ENCODE assay signal across 10 cellular contexts in genomic region chr1:206895837-206896242, GRCh38. TPM values are rescaled to one million over a fixed set of nuclear protein-coding genes. Genes with fewer than 3 reads are reported as not detected.
DNase-seq lines count a peak whose midpoint lies in the region; ATAC-seq and TF ChIP-seq lines count a peak whose summit lies in the region.
"Had no signal": no experiment of that assay in that cellular context is flagged by ENCODE, and none has a peak within 500 bp of the region (broad histone marks: within the 10 kb centered on the region; RNA-seq: fewer than 3 reads in every experiment).

No MANE protein-coding gene starts in this region.

- H3K9me3 Mint-ChIP-seq in glutamatergic neuron (ENCODE audit: unreplicated experiment) = peaks cover 2% of the 10 kb centered on the region
- no peaks in the 10 kb centered on the region for H3K9me3 Mint-ChIP-seq in activated T-helper 17 cell treated with anti-CD3 and anti-CD28 coated beads, Interleukin-2, amount 50 U/mL, for 72 hours

- H3K27ac ChIP-seq in 22Rv1 = peak overlapping the region; percentile 67
- H3K27ac ChIP-seq: esophagus muscularis mucosa had no signal

- no peak for ATAC-seq in activated T-helper 17 cell treated with anti-CD3 and anti-CD28 coated beads, Interleukin-2, amount 50 U/mL, for 72 hours (replicated peaks)
- ATAC-seq in HG03457 (IDR thresholded peaks at IDR 0.05; ENCODE audit: unreplicated experiment) = no peak

- peaks cover 9% of the 10 kb centered on the region for H3K4me1 Mint-ChIP-seq in glutamatergic neuron (ENCODE audit: low read depth, unreplicated experiment)
- H3K4me1 Mint-ChIP-seq in activated T-helper 17 cell treated with anti-CD3 and anti-CD28 coated beads, Interleukin-2, amount 50 U/mL, for 72 hours = peaks cover 24% of the 10 kb centered on the region

- no peak for TF ChIP-seq POLR2A in erythroblast (IDR thresholded peaks at IDR 0.05; ENCODE audit: low read length)

- TF ChIP-seq CTCF in 22Rv1 (IDR thresholded peaks at IDR 0.05) (no peak), glutamatergic neuron (IDR thresholded peaks at IDR 0.05; ENCODE audit: partially characterized antibody, unreplicated experiment) (no peak)

- H3K4me3 Mint-ChIP-seq in glutamatergic neuron (ENCODE audit: unreplicated experiment) = no peak overlapping the region
- H3K4me3 Mint-ChIP-seq in activated T-helper 17 cell treated with anti-CD3 and anti-CD28 coated beads, Interleukin-2, amount 50 U/mL, for 72 hours = no peak overlapping the region

- peak; percentile 37 for DNase-seq in EL
- peak; percentile 34 for DNase-seq in NCI-H774 (lab: John Stamatoyannopoulos, UW)
- no peak for DNase-seq in glutamatergic neuron
- DNase-seq in erythroblast (lab: John Stamatoyannopoulos, UW) = no peak
- DNase-seq in NCI-H2227 (lab: John Stamatoyannopoulos, UW; ENCODE audit: unreplicated experiment) = no peak
- DNase-seq: DND-41 had no signal

- no peaks in the 10 kb centered on the region for H3K36me3 Mint-ChIP-seq in glutamatergic neuron (ENCODE audit: unreplicated experiment)
- no peaks in the 10 kb centered on the region for H3K36me3 Mint-ChIP-seq in activated T-helper 17 cell treated with anti-CD3 and anti-CD28 coated beads, Interleukin-2, amount 50 U/mL, for 72 hours (ENCODE audit: low read depth)

- H3K27me3 Mint-ChIP-seq in glutamatergic neuron (ENCODE audit: unreplicated experiment) = no peaks in the 10 kb centered on the region
- peaks cover 3% of the 10 kb centered on the region for H3K27me3 Mint-ChIP-seq in activated T-helper 17 cell treated with anti-CD3 and anti-CD28 coated beads, Interleukin-2, amount 50 U/mL, for 72 hours

- peak overlapping the region; percentile 33 for H3K27ac Mint-ChIP-seq in glutamatergic neuron (ENCODE audit: unreplicated experiment)
- H3K27ac Mint-ChIP-seq in activated T-helper 17 cell treated with anti-CD3 and anti-CD28 coated beads, Interleukin-2, amount 50 U/mL, for 72 hours = no peak overlapping the region

RNA-seq across cellular contexts. Expression of gene IL24, which starts 1.4 kb away (rescaled TPM):
- total RNA-seq in glutamatergic neuron (ENCODE audit: unreplicated experiment) = not detected
- total RNA-seq in activated T-helper 17 cell treated with anti-CD3 and anti-CD28 coated beads, Interleukin-2, amount 50 U/mL, for 72 hours = 1 to 10 TPM in 1 of 2 donors, under 1 TPM in 1; 0.15 to 4.6 TPM

RNA-seq across cellular contexts. Expression of gene FCMR, which starts 25.9 kb away (rescaled TPM):
- not detected for total RNA-seq in glutamatergic neuron (ENCODE audit: unreplicated experiment)
- total RNA-seq in activated T-helper 17 cell treated with anti-CD3 and anti-CD28 coated beads, Interleukin-2, amount 50 U/mL, for 72 hours = 10 to 100 TPM; 22.7 to 74.0 TPM

RNA-seq across cellular contexts. Expression of gene IL20, which starts 30.4 kb away (rescaled TPM):
- total RNA-seq in glutamatergic neuron (ENCODE audit: unreplicated experiment) = not detected
- total RNA-seq in activated T-helper 17 cell treated with anti-CD3 and anti-CD28 coated beads, Interleukin-2, amount 50 U/mL, for 72 hours = not detected
- total RNA-seq: esophagus muscularis mucosa had no signal

RNA-seq across cellular contexts. Expression of gene PIGR, which starts 50.4 kb away (rescaled TPM):
- not detected for total RNA-seq in glutamatergic neuron (ENCODE audit: unreplicated experiment)
- under 1 TPM in 1 of 2 donors, not detected in 1; 0.34 TPM for total RNA-seq in activated T-helper 17 cell treated with anti-CD3 and anti-CD28 coated beads, Interleukin-2, amount 50 U/mL, for 72 hours

Comparison
In these comparisons a context has a peak if more than half of its experiments do, and no peak if none do; other contexts are left out.
1. DNase-seq: peak in EL (single experiment) and NCI-H774 (single experiment); none in glutamatergic neuron (single experiment), erythroblast (0 of 2) and NCI-H2227 (single experiment).
2. RNA of gene FCMR, which starts 25.9 kb away (total RNA-seq): 22.7 to 74.0 TPM in activated T-helper 17 cell treated with anti-CD3 and anti-CD28 coated beads, Interleukin-2, amount 50 U/mL, for 72 hours; not detected in glutamatergic neuron (single experiment); every median in the first group is over 10 times any median in the second.